19 cellular contexts compared by ENCODE assay signal in the genomic region with DNA sequence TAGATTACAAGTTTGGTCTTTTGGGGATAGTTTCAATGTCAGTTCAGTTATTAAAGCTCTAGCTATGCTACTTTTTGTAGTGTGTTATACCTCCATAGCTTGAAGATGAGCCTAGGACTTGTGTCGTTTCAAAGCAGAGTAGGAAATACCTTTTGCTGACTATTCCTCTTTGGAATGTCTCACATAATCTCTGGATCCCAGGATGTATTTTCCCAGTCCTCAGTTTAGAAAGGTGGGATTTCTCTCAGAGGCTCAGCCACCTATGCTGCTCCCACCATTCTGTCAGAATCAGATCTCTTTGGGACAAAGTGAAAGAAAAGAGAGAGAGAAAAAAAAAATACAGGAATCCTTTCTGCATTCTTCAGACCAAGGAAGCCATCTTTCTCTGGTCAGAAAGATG.
DNase-seq lines count a peak whose midpoint lies in the region; ATAC-seq and TF ChIP-seq lines count a peak whose summit lies in the region.
"Had no signal": no experiment of that assay in that cellular context is flagged by ENCODE, and none has a peak within 500 bp of the region (broad histone marks: within the 10 kb centered on the region; RNA-seq: fewer than 3 reads in every experiment).

No MANE protein-coding gene starts in this region.

- H3K9ac ChIP-seq in HUES6 (ENCODE audit: low read length) = no peak overlapping the region
- H3K9ac ChIP-seq in endodermal cell (ENCODE audit: extremely low read depth, low read length, poor library complexity, severe bottlenecking) = no peak overlapping the region
- H3K9ac ChIP-seq: BLaER1 had no signal

- H3K4me3 Mint-ChIP-seq in endodermal cell = no peak overlapping the region
- H3K4me3 Mint-ChIP-seq: B cell; CD4-positive, CD25-positive, alpha-beta regulatory T cell; CD8-positive, alpha-beta T cell had no signal

- no peaks in the 10 kb centered on the region for H3K36me3 ChIP-seq in HUES6 (ENCODE audit: control insufficient read depth, insufficient read depth, low read length)
- no peaks in the 10 kb centered on the region for H3K36me3 ChIP-seq in endodermal cell (ENCODE audit: control insufficient read depth, insufficient read depth, low read length)
- H3K36me3 ChIP-seq: BLaER1 had no signal

- H3K27me3 Mint-ChIP-seq in endodermal cell (ENCODE audit: insufficient read depth) = no peaks in the 10 kb centered on the region
- H3K27me3 Mint-ChIP-seq: B cell; CD4-positive, CD25-positive, alpha-beta regulatory T cell had no signal

- peak overlapping the region; percentile 41 for H3K27ac Mint-ChIP-seq in endodermal cell
- H3K27ac Mint-ChIP-seq: B cell; CD4-positive, CD25-positive, alpha-beta regulatory T cell; CD8-positive, alpha-beta T cell had no signal

- H3K27me3 ChIP-seq in HUES6 (ENCODE audit: control insufficient read depth, insufficient read depth, low read length) (no peaks in the 10 kb centered on the region), endodermal cell (ENCODE audit: control insufficient read depth, insufficient read depth, low read length, poor library complexity, severe bottlenecking) (no peaks in the 10 kb centered on the region)
- H3K27me3 ChIP-seq: BLaER1 had no signal

- H3K9me3 Mint-ChIP-seq in endodermal cell = peaks cover 8% of the 10 kb centered on the region

- H3K36me3 Mint-ChIP-seq in endodermal cell (ENCODE audit: low read depth) = no peaks in the 10 kb centered on the region
- H3K36me3 Mint-ChIP-seq: CD4-positive, CD25-positive, alpha-beta regulatory T cell; CD8-positive, alpha-beta T cell had no signal

- 50 to 63% methylated on average over 1 of the region's 1 CpG for WGBS in endodermal cell (ENCODE audit: insufficient coverage in 1 of 2, insufficient read length in 1 of 2), 2 experiments

- H3K4me3 ChIP-seq in HUES6 (ENCODE audit: low read depth, low read length) (no peak overlapping the region), endodermal cell (ENCODE audit: low read length) (no peak overlapping the region)
- H3K4me3 ChIP-seq: BLaER1, GM12878 had no signal

- H3K4me1 ChIP-seq in HUES6 (ENCODE audit: control insufficient read depth, insufficient read depth, low read length) (peaks cover 4% of the 10 kb centered on the region; the same call in 1 of the 2 replicates), endodermal cell (ENCODE audit: control insufficient read depth, insufficient read depth, low read length) (no peaks in the 10 kb centered on the region)
- H3K4me1 ChIP-seq: BLaER1, Caco-2 had no signal

- H3K9me3 ChIP-seq in HUES6 (ENCODE audit: control insufficient read depth, insufficient read depth, low read depth, low read length) (peaks cover 4% of the 10 kb centered on the region; the same call in 1 of the 2 replicates), endodermal cell (ENCODE audit: control insufficient read depth, low read length) (peaks cover 13% of the 10 kb centered on the region)
- H3K9me3 ChIP-seq: BLaER1, Caco-2 had no signal

- DNase-seq in ELF-1 (ENCODE audit: low read depth, low spot score) (peak; percentile 5), endodermal cell (peak; percentile 47), NCI-H2196 (lab: John Stamatoyannopoulos, UW; ENCODE audit: unreplicated experiment) (no peak), amniotic stem cell (lab: John Stamatoyannopoulos, UW) (no peak)
- DNase-seq: Caco-2; CD4-positive, CD25-positive, alpha-beta regulatory T cell; CD8-positive, alpha-beta T cell; DMS153; DND-41; GDM1; GOT3; HCEC 1CT had no signal

- no peak for ATAC-seq in GM18511 (IDR thresholded peaks at IDR 0.05; ENCODE audit: unreplicated experiment)
- ATAC-seq: CD8-positive, alpha-beta T cell; GM12878 had no signal

- peaks cover 24% of the 10 kb centered on the region for H3K4me1 Mint-ChIP-seq in endodermal cell
- H3K4me1 Mint-ChIP-seq: B cell; CD4-positive, CD25-positive, alpha-beta regulatory T cell had no signal

- H3K27ac ChIP-seq in HUES6 (ENCODE audit: low read depth, low read length) = peak overlapping the region; percentile 23; the same call in 1 of the 2 replicates
- no peak overlapping the region for H3K27ac ChIP-seq in endodermal cell (ENCODE audit: low read depth, low read length)
- H3K27ac ChIP-seq: 22Rv1, BLaER1, C4-2B had no signal

- no peak for TF ChIP-seq CTCF in endodermal cell (conservative IDR thresholded peaks at IDR 0.05)

Comparison
In these comparisons a context has a peak if more than half of its experiments do, and no peak if none do; other contexts are left out.
1. DNase-seq: peak in ELF-1 (single experiment) and endodermal cell (single experiment); none in NCI-H2196 (single experiment) and amniotic stem cell (single experiment).